In genomic region chr6:34236423-34237315, GRCh38 we compare ENCODE assay signal across 1 cellular context.
A peak's percentile ranks its signal among the peaks of the same experiment; 100 is the strongest.
TF ChIP-seq lines count a peak whose summit lies in the region.

Gene HMGA1, plus strand, starts transcription at chr6:34236873. Its CDS starts 3,908 bp downstream, at chr6:34240781.

TF ChIP-seq in HepG2, 621 proteins besides CTCF, POLR2A, EP300 and RAD21 (continued from another document and continues in another):
- TF ChIP-seq AHDC1 (CRISPR knock-in tag; IDR thresholded peaks at IDR 0.05; ENCODE audit: borderline replicate concordance): no peak
- peak; percentile 42; the same call in 1 of the 2 replicates for TF ChIP-seq ZSCAN21 (CRISPR knock-in tag; IDR thresholded peaks at IDR 0.05; ENCODE audit: borderline replicate concordance)
- TF ChIP-seq, protein P1, sequence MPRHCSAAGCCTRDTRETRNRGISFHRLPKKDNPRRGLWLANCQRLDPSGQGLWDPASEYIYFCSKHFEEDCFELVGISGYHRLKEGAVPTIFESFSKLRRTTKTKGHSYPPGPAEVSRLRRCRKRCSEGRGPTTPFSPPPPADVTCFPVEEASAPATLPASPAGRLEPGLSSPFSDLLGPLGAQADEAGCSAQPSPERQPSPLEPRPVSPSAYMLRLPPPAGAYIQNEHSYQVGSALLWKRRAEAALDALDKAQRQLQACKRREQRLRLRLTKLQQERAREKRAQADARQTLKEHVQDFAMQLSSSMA (CRISPR knock-in tag; IDR thresholded peaks at IDR 0.05): peak; percentile 19; the same call in 1 of the 2 replicates
- no peak for TF ChIP-seq ZNF550 (CRISPR knock-in tag; IDR thresholded peaks at IDR 0.05; ENCODE audit: borderline replicate concordance)
- no peak for TF ChIP-seq ZFP90 (CRISPR knock-in tag; IDR thresholded peaks at IDR 0.05; ENCODE audit: borderline replicate concordance)
- peak; percentile 36; the same call in 1 of the 2 replicates for TF ChIP-seq ZFX (CRISPR knock-in tag; IDR thresholded peaks at IDR 0.05; ENCODE audit: low read depth)
- 0 out of 2 replicates have a peak, but pooled peaks have one; percentile 27 for TF ChIP-seq ZSCAN31 (CRISPR knock-in tag; IDR thresholded peaks at IDR 0.05; ENCODE audit: low read depth)
- TF ChIP-seq ZBTB26 (CRISPR knock-in tag; IDR thresholded peaks at IDR 0.05; ENCODE audit: borderline replicate concordance): 0 out of 2 replicates have a peak, but pooled peaks have one; percentile 30
- peak in 1 of 2 experiments; percentile 61; a peak in 1 of 4 replicates for TF ChIP-seq KLF16 (CRISPR knock-in tag; IDR thresholded peaks at IDR 0.05)
- peak; percentile 87 for TF ChIP-seq PATZ1 (CRISPR knock-in tag; IDR thresholded peaks at IDR 0.05)
- TF ChIP-seq, protein P2, sequence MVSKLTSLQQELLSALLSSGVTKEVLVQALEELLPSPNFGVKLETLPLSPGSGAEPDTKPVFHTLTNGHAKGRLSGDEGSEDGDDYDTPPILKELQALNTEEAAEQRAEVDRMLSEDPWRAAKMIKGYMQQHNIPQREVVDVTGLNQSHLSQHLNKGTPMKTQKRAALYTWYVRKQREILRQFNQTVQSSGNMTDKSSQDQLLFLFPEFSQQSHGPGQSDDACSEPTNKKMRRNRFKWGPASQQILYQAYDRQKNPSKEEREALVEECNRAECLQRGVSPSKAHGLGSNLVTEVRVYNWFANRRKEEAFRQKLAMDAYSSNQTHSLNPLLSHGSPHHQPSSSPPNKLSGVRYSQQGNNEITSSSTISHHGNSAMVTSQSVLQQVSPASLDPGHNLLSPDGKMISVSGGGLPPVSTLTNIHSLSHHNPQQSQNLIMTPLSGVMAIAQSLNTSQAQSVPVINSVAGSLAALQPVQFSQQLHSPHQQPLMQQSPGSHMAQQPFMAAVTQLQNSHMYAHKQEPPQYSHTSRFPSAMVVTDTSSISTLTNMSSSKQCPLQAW (CRISPR knock-in tag; IDR thresholded peaks at IDR 0.05): peak; percentile 67
- TF ChIP-seq ARNT (IDR thresholded peaks at IDR 0.05): no peak
- no peak for TF ChIP-seq AHR (CRISPR knock-in tag; IDR thresholded peaks at IDR 0.05)
- TF ChIP-seq IKZF5 (CRISPR knock-in tag; IDR thresholded peaks at IDR 0.05): peak; percentile 39; the same call in 1 of the 2 replicates
- TF ChIP-seq HINFP (CRISPR knock-in tag; IDR thresholded peaks at IDR 0.05; ENCODE audit: low read depth): no peak
- TF ChIP-seq ZNF678 (CRISPR knock-in tag; IDR thresholded peaks at IDR 0.05): no peak
- peak; percentile 22 for TF ChIP-seq ZNF883 (CRISPR knock-in tag; IDR thresholded peaks at IDR 0.05; ENCODE audit: not compliant biosample characterization)
- TF ChIP-seq PHF21A (CRISPR knock-in tag; IDR thresholded peaks at IDR 0.05): peak; percentile 3; the same call in 1 of the 2 replicates
- TF ChIP-seq AGO2 (optimal IDR thresholded peaks at IDR 0.05; ENCODE audit: low read depth, low read length): peak; percentile 62
- TF ChIP-seq RORA (CRISPR knock-in tag; IDR thresholded peaks at IDR 0.05): no peak
- no peak for TF ChIP-seq KLF6 (CRISPR knock-in tag; IDR thresholded peaks at IDR 0.05)
- TF ChIP-seq ZNF263 (CRISPR knock-in tag; IDR thresholded peaks at IDR 0.05): peak; percentile 44; the same call in 1 of the 2 replicates
- TF ChIP-seq, protein P3, sequence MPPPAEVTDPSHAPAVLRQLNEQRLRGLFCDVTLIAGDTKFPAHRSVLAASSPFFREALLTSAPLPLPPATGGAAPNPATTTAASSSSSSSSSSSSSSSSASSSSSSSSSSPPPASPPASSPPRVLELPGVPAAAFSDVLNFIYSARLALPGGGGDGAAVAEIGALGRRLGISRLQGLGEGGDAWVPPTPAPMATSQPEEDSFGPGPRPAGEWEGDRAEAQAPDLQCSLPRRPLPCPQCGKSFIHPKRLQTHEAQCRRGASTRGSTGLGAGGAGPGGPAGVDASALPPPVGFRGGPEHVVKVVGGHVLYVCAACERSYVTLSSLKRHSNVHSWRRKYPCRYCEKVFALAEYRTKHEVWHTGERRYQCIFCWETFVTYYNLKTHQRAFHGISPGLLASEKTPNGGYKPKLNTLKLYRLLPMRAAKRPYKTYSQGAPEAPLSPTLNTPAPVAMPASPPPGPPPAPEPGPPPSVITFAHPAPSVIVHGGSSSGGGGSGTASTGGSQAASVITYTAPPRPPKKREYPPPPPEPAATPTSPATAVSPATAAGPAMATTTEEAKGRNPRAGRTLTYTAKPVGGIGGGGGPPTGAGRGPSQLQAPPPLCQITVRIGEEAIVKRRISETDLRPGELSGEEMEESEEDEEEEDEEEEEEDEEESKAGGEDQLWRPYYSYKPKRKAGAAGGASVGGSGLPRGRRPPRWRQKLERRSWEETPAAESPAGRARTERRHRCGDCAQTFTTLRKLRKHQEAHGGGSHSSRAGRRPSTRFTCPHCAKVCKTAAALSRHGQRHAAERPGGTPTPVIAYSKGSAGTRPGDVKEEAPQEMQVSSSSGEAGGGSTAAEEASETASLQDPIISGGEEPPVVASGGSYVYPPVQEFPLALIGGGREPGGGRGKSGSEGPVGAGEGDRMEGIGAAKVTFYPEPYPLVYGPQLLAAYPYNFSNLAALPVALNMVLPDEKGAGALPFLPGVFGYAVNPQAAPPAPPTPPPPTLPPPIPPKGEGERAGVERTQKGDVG (CRISPR knock-in tag; IDR thresholded peaks at IDR 0.05; ENCODE audit: borderline replicate concordance): 0 out of 2 replicates have a peak, but pooled peaks have one; percentile 18
- peak; percentile 29; the same call in 1 of the 2 replicates for TF ChIP-seq FOXC1 (CRISPR knock-in tag; IDR thresholded peaks at IDR 0.05; ENCODE audit: borderline replicate concordance)
- peak; percentile 86; the same call in 1 of the 2 replicates for TF ChIP-seq ZNF142 (CRISPR knock-in tag; IDR thresholded peaks at IDR 0.05)
- TF ChIP-seq ZSCAN29 (CRISPR knock-in tag; conservative IDR thresholded peaks at IDR 0.05): peak; percentile 62; the same call in 1 of the 2 replicates
- TF ChIP-seq ZNF333 (CRISPR knock-in tag; IDR thresholded peaks at IDR 0.05; ENCODE audit: borderline replicate concordance): 0 out of 2 replicates have a peak, but pooled peaks have one; percentile 79
